In the genomic region with DNA sequence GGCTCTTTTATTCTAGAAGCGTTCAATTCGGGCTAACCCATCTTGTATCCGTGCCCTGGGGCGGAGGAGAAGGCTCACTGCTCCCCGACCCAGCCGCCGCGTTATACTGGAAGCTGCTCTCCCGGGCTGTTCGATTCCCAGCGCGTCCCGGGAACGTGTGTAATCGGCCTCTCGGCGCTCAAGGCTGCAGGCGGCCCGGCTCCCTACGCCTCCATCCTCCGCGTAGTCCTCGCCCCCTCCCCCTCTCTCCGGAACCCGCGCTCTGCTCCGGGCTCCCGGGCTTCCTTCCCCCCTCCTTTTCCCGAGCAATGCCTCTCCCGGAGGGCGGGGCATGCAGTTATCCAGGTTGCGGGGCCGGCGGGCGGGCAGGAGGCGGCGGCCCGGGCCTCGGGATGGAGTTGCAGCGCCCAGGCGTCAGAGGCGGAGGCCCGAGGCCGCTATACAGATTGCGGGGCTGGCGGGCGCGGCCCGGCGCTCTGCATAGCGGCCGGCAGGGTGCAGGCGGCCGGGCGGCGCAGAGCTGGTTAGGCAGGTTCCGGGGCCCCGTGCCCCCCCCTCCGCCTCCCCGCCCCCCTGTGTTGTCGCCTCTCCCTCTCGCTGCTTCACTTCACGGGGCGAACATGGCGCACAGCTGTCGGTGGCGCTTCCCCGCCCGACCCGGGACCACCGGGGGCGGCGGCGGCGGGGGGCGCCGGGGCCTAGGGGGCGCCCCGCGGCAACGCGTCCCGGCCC, we compare ENCODE assay signal across 8 cellular contexts. TPM values are rescaled to one million over a fixed set of nuclear protein-coding genes. Genes with fewer than 3 reads are reported as not detected.
DNase-seq lines count a peak whose midpoint lies in the region; ATAC-seq and TF ChIP-seq lines count a peak whose summit lies in the region.

A gene (plus strand): TSS at position 600 of the 732 bp plus-strand sequence. CDS start 21 bp downstream, at position 621.

- no peaks in the 10 kb centered on the region for H3K9me3 ChIP-seq in ascending aorta
- no peaks in the 10 kb centered on the region for H3K9me3 ChIP-seq in right cardiac atrium (ENCODE audit: control insufficient read depth, low read length)
- H3K9me3 ChIP-seq in uterus: no peaks in the 10 kb centered on the region

- no peaks in the 10 kb centered on the region for H3K36me3 ChIP-seq in ascending aorta
- no peaks in the 10 kb centered on the region for H3K36me3 ChIP-seq in uterus

- TF ChIP-seq POLR2A in GM15510 (IDR thresholded peaks at IDR 0.05; ENCODE audit: borderline replicate concordance, extremely low read depth, insufficient read length): peak; percentile 64
- TF ChIP-seq POLR2A in uterus (IDR thresholded peaks at IDR 0.05): peak in 1 of 2 donors; percentile 64

- H3K4me1 ChIP-seq in ascending aorta (peaks cover 3 to 18% of the 10 kb centered on the region in 2 donors), right cardiac atrium (ENCODE audit: control insufficient read depth, insufficient read depth, low read length) (no peaks in the 10 kb centered on the region), uterus (no peaks in the 10 kb centered on the region)

- ATAC-seq in HG02970 (IDR thresholded peaks at IDR 0.05; ENCODE audit: low FRiP score, unreplicated experiment): peak; percentile 70
- ATAC-seq in right cardiac atrium: peak; percentile 92 to 95

- TF ChIP-seq CTCF in ascending aorta (IDR thresholded peaks at IDR 0.05) (peak in 1 of 3 experiments; percentile 99), uterus (IDR thresholded peaks at IDR 0.05) (peak in 2 of 4 experiments; percentile 97 to 100)

- intact Hi-C loops in T-helper 2 cell treated with Interferon-gamma antibody and Interleukin-4, amounts not matched to agents 100 ng/mL and 5 ng/mL, for 36 hours (cut with micrococcal nuclease): loop anchor here (2.0 to 10.0 kb wide), 5 partner anchors 77 to 659 kb away; a partner anchor contains a TSS
- intact Hi-C loops in ascending aorta (cut with DNase I) (loop anchor here (1.0 to 10.0 kb wide), 8 partner anchors 35 to 1996 kb away; a partner anchor contains a TSS), right cardiac atrium (cut with DNase I) (loop anchor here in 1 of 4 donors (5.0 kb wide), 1 partner anchor 34 kb away; a partner anchor contains a TSS), uterus (cut with DNase I; ENCODE audit: low total_unique reads) (no loop called here)

- peak within 1 kb of the TSS; percentile 73 to 91 for H3K4me3 ChIP-seq in ascending aorta
- peak within 1 kb of the TSS; percentile 84 for H3K4me3 ChIP-seq in right cardiac atrium (ENCODE audit: low read length)
- H3K4me3 ChIP-seq in uterus: peak within 1 kb of the TSS; percentile 72 to 82

- H3K27ac ChIP-seq in ascending aorta: peak within 1 kb of the TSS; percentile 95 to 96
- H3K27ac ChIP-seq in right cardiac atrium (ENCODE audit: low read length): peak within 1 kb of the TSS; percentile 84
- H3K27ac ChIP-seq in uterus: peak within 1 kb of the TSS; percentile 98 to 99

- H3K27me3 ChIP-seq in ascending aorta (no peaks in the 10 kb centered on the region), right cardiac atrium (ENCODE audit: control insufficient read depth, insufficient read depth) (no peaks in the 10 kb centered on the region), uterus (no peaks in the 10 kb centered on the region)

- WGBS in right cardiac atrium: under 1% methylated on average over 81 of the region's 83 CpGs

- DNase-seq in NCI-H1930 (lab: John Stamatoyannopoulos, UW): peak; percentile 94 to 96
- DNase-seq in ascending aorta (ENCODE audit: low spot score in 2 of 2): peak; percentile 86 to 98
- peak; percentile 98 to 100 (median 99) for DNase-seq in right cardiac atrium
- peak; percentile 97 for DNase-seq in putamen (ENCODE audit: low spot score)
- DNase-seq in uterus: peak; percentile 97 to 98

RNA-seq across cellular contexts. Expression of the gene that starts here (rescaled TPM):
- 94.1 and 94.9 TPM in 2 replicates for total RNA-seq in T-helper 2 cell treated with Interferon-gamma antibody and Interleukin-4, amounts not matched to agents 100 ng/mL and 5 ng/mL, for 36 hours
- total RNA-seq in ascending aorta (61.3 TPM), right cardiac atrium (10 to 100 TPM; 26.9 to 32.7 (median 27.7) TPM), uterus (100 to 1,000 TPM in 1 of 4 donors, 10 to 100 TPM in 3; 41.0 to 142 (median 73.9) TPM)
- polyA plus RNA-seq in right cardiac atrium: 9.1 TPM

Comparison
In these comparisons a context has a peak if more than half of its experiments do, and no peak if none do; other contexts are left out.
1. Peak in every context shown above with its lines: DNase-seq, ATAC-seq, H3K4me3 ChIP-seq and H3K27ac ChIP-seq.